ENCODE assay signal across 8 cellular contexts in genomic region chr16:87689956-87690465, GRCh38.
"Had no signal": no experiment of that assay in that cellular context is flagged by ENCODE, and none has a peak within 500 bp of the region (broad histone marks: within the 10 kb centered on the region; RNA-seq: fewer than 3 reads in every experiment).

No MANE protein-coding gene starts in this region.

- H2AFZ ChIP-seq: GM23338 had no signal

- H3K27ac Mint-ChIP-seq: GM23338, IgD-negative memory B cell had no signal

- H3K4me2 ChIP-seq: GM23338 had no signal

- H3K4me1 Mint-ChIP-seq: GM23338 had no signal

- H3K4me3 ChIP-seq: GM23338 had no signal

- H3K4me3 Mint-ChIP-seq: GM23338, H9, IgD-negative memory B cell had no signal

- ATAC-seq: GM23338 had no signal

- DNase-seq: H9, HCEC 1CT, KG1 had no signal

- H3K9me3 Mint-ChIP-seq: GM23338, H9, IgD-negative memory B cell had no signal

- FAIRE-seq: H1, H54, HTR-8/SVneo had no signal
